17 cellular contexts compared by ENCODE assay signal in the genomic region with DNA sequence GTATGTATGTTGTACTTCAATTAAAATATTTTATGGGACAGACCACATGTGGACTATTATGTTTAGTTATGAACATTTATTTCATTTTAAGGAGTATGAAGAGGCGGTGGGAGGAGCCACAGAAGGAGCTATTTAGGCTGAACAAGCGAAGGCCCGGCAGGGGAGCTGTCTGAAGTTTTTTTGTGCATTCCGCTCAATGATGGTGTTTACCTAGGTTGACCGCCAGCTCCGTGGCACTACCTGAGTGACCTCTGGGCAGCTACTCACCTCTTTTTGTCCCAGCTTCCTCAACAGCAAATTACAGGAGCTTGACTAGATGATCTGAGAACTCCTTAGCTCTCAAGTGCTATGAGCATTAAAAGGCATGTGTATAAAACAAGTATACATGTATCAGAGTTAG. TPM values are rescaled to one million over a fixed set of nuclear protein-coding genes. Genes with fewer than 3 reads are reported as not detected.
DNase-seq lines count a peak whose midpoint lies in the region; ATAC-seq, FAIRE-seq and TF ChIP-seq lines count a peak whose summit lies in the region.
"Had no signal": no experiment of that assay in that cellular context is flagged by ENCODE, and none has a peak within 500 bp of the region (broad histone marks: within the 10 kb centered on the region; RNA-seq: fewer than 3 reads in every experiment).

No MANE protein-coding gene starts in this region.

- no peak for FAIRE-seq in pancreas (lab: Jason Lieb, UNC)
- FAIRE-seq: GM19239 had no signal

- ATAC-seq in activated T-cell treated with anti-CD3 and anti-CD28 coated beads, Interleukin-2, amount 50 U/mL, for 72 hours (replicated peaks in 1 of 2): no peak
- ATAC-seq in activated T-cell treated with anti-CD3 and anti-CD28 coated beads, Interleukin-2, amount 50 U/mL, for 4 hours: no peak
- ATAC-seq in left lung (peak; percentile 79), pancreas (peak in 3 of 4 donors; percentile 45 to 64 (median 63)), GM18870 (IDR thresholded peaks at IDR 0.05; ENCODE audit: unreplicated experiment) (no peak)
- ATAC-seq: HCT116 had no signal

- H3K27me3 ChIP-seq in left lung: no peaks in the 10 kb centered on the region
- no peaks in the 10 kb centered on the region for H3K27me3 ChIP-seq in pancreas

- no peaks in the 10 kb centered on the region for H3K27me3 Mint-ChIP-seq in activated T-cell treated with anti-CD3 and anti-CD28 coated beads, Interleukin-2, amount 50 U/mL, for 72 hours (ENCODE audit: low read depth)
- no peaks in the 10 kb centered on the region for H3K27me3 Mint-ChIP-seq in activated T-cell treated with anti-CD3 and anti-CD28 coated beads, Interleukin-2, amount 50 U/mL, for 4 hours (ENCODE audit: low read depth)

- DNase-seq in activated T-cell treated with anti-CD3 and anti-CD28 coated beads, Interleukin-2, amount 50 U/mL, for 72 hours: no peak
- no peak for DNase-seq in activated T-cell treated with anti-CD3 and anti-CD28 coated beads, Interleukin-2, amount 50 U/mL, for 4 hours
- DNase-seq in left lung (peak; percentile 73 to 77), pancreas (peak in 1 of 6 donors; percentile 34), substantia nigra (lab: John Stamatoyannopoulos, UW) (no peak), NOMO-1 treated with dmso at 0.1 percent for 144 hours (lab: John Stamatoyannopoulos, UW; ENCODE audit: unreplicated experiment) (no peak), retina (no peak)
- DNase-seq: COR-L47, GDM1, GOT3, KBM-7, NCI-H1694 treated with DMSO at 0.1 percent for 48 hours, Right ventricle myocardium superior had no signal

- H3K4me3 ChIP-seq in left lung: no peak overlapping the region
- no peak overlapping the region for H3K4me3 ChIP-seq in pancreas

- no peak overlapping the region for H3K4me3 Mint-ChIP-seq in activated T-cell treated with anti-CD3 and anti-CD28 coated beads, Interleukin-2, amount 50 U/mL, for 72 hours
- no peak overlapping the region for H3K4me3 Mint-ChIP-seq in activated T-cell treated with anti-CD3 and anti-CD28 coated beads, Interleukin-2, amount 50 U/mL, for 4 hours

- WGBS in pancreas, 2 donors: 50 to 57% methylated on average over 6 of the region's 6 CpGs

- H3K27ac ChIP-seq in left lung (peak overlapping the region; percentile 63 to 64), pancreas (peak overlapping the region in 2 of 4 donors; percentile 6 to 10), substantia nigra (ENCODE audit: low read depth, low read length, poor library complexity, severe bottlenecking) (no peak overlapping the region)
- H3K27ac ChIP-seq: 22Rv1 had no signal

- TF ChIP-seq CTCF in left lung (IDR thresholded peaks at IDR 0.05) (no peak), pancreas (IDR thresholded peaks at IDR 0.05) (no peak)

- peaks cover 0 to 4% of the 10 kb centered on the region in 2 donors for H3K4me1 ChIP-seq in left lung
- H3K4me1 ChIP-seq in pancreas: no peaks in the 10 kb centered on the region

- no peaks in the 10 kb centered on the region for H3K9me3 ChIP-seq in left lung
- H3K9me3 ChIP-seq in pancreas: no peaks in the 10 kb centered on the region

- H3K4me1 Mint-ChIP-seq in activated T-cell treated with anti-CD3 and anti-CD28 coated beads, Interleukin-2, amount 50 U/mL, for 72 hours (ENCODE audit: low read depth): no peaks in the 10 kb centered on the region
- H3K4me1 Mint-ChIP-seq in activated T-cell treated with anti-CD3 and anti-CD28 coated beads, Interleukin-2, amount 50 U/mL, for 4 hours (ENCODE audit: low read depth): no peaks in the 10 kb centered on the region

- peaks cover 0 to 1% of the 10 kb centered on the region in 2 donors for H3K36me3 Mint-ChIP-seq in activated T-cell treated with anti-CD3 and anti-CD28 coated beads, Interleukin-2, amount 50 U/mL, for 72 hours (ENCODE audit: insufficient read depth in 2 of 2)
- peaks cover 22% of the 10 kb centered on the region for H3K36me3 Mint-ChIP-seq in activated T-cell treated with anti-CD3 and anti-CD28 coated beads, Interleukin-2, amount 50 U/mL, for 4 hours (ENCODE audit: insufficient read depth)

- H3K36me3 ChIP-seq in left lung: peaks cover 0 to 11% of the 10 kb centered on the region in 2 donors
- peaks cover 0 to 4% (median 0%) of the 10 kb centered on the region in 3 donors for H3K36me3 ChIP-seq in pancreas

- H3K9me3 Mint-ChIP-seq in activated T-cell treated with anti-CD3 and anti-CD28 coated beads, Interleukin-2, amount 50 U/mL, for 72 hours: no peaks in the 10 kb centered on the region
- no peaks in the 10 kb centered on the region for H3K9me3 Mint-ChIP-seq in activated T-cell treated with anti-CD3 and anti-CD28 coated beads, Interleukin-2, amount 50 U/mL, for 4 hours

- peak overlapping the region; percentile 51 for H3K27ac Mint-ChIP-seq in activated T-cell treated with anti-CD3 and anti-CD28 coated beads, Interleukin-2, amount 50 U/mL, for 72 hours

- intact Hi-C loops in left lung (cut with DNase I) (no loop called here), pancreas (cut with DNase I) (no loop called here)

RNA-seq across cellular contexts. Expression of a gene that starts 32.7 kb away (rescaled TPM):
- 1 to 10 TPM; 5.4 to 7.6 TPM for total RNA-seq in activated T-cell treated with anti-CD3 and anti-CD28 coated beads, Interleukin-2, amount 50 U/mL, for 72 hours
- total RNA-seq in activated T-cell treated with anti-CD3 and anti-CD28 coated beads, Interleukin-2, amount 50 U/mL, for 4 hours: 1 to 10 TPM; 4.7 to 5.2 (median 4.9) TPM
- total RNA-seq in left lung: 100 to 1,000 TPM in 1 of 2 donors, 10 to 100 TPM in 1; 36.2 to 116 TPM
- 10 to 100 TPM; 17.7 to 35.3 (median 22.2) TPM for total RNA-seq in pancreas
- 10 to 100 TPM; 16.5 to 19.4 TPM for polyA plus RNA-seq in pancreas

Comparison
In these comparisons a context has a peak if more than half of its experiments do, and no peak if none do; other contexts are left out.
1. ATAC-seq: peak in left lung (single experiment) and pancreas (3 of 4); none in activated T-cell treated with anti-CD3 and anti-CD28 coated beads, Interleukin-2, amount 50 U/mL, for 72 hours (0 of 2), activated T-cell treated with anti-CD3 and anti-CD28 coated beads, Interleukin-2, amount 50 U/mL, for 4 hours (0 of 2) and GM18870 (single experiment).
2. DNase-seq: peak in left lung (2 of 2); none in activated T-cell treated with anti-CD3 and anti-CD28 coated beads, Interleukin-2, amount 50 U/mL, for 72 hours (0 of 2), activated T-cell treated with anti-CD3 and anti-CD28 coated beads, Interleukin-2, amount 50 U/mL, for 4 hours (single experiment), substantia nigra (0 of 49), NOMO-1 treated with dmso at 0.1 percent for 144 hours (single experiment) and retina (single experiment).